In the genomic region with DNA sequence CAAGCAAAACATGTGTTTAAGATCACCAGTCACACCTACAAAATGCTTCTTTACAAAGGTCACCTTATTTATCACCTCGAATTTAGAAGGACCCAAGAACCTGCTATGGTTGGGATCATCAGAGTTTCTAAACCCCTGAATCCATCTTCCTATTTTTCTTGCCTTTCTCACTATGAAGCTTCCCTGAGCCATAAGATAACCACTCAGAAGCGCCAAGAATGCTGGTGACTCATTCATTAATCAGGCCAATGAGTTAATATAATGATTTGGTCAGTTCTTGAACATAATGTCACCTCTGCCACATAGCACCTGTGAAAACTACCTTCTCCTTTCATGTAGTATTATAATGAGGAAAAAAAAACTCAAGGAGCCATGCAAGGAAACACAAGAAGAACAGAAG, we compare ENCODE assay signal across 23 cellular contexts.
DNase-seq lines count a peak whose midpoint lies in the region; ATAC-seq and TF ChIP-seq lines count a peak whose summit lies in the region.
"Had no signal": no experiment of that assay in that cellular context is flagged by ENCODE, and none has a peak within 500 bp of the region (broad histone marks: within the 10 kb centered on the region; RNA-seq: fewer than 3 reads in every experiment).

No MANE protein-coding gene starts in this region.

- H3K4me1 ChIP-seq in naive thymus-derived CD4-positive, alpha-beta T cell (ENCODE audit: control insufficient read depth in 2 of 2, insufficient read depth in 2 of 2, low read length in 2 of 2), result no peaks in the 10 kb centered on the region
- H3K4me1 ChIP-seq: body of pancreas, SJCRH30, thyroid gland had no signal

- no peak overlapping the region for H3K4me3 Mint-ChIP-seq in endothelial cell (ENCODE audit: unreplicated experiment)
- H3K4me3 Mint-ChIP-seq in naive thymus-derived CD4-positive, alpha-beta T cell, result peak overlapping the region in 8 of 10 donors; percentile 6 to 68 (median 48)
- no peak overlapping the region for H3K4me3 Mint-ChIP-seq in HFFc6
- no peak overlapping the region for H3K4me3 Mint-ChIP-seq in stimulated activated naive CD8-positive, alpha-beta T cell treated with anti-CD3 and anti-CD28 coated beads, Interleukin-15, amount 100 ng/mL, for 72 hours
- H3K4me3 Mint-ChIP-seq: activated B cell treated with CpG ODN at 0.5 μM for 24 hours; activated CD8-positive, alpha-beta T cell treated with anti-CD3 and anti-CD28 coated beads for 36 hours; activated naive CD4-positive, alpha-beta T cell treated with anti-CD3 and anti-CD28 coated beads, Interleukin-2, amount 10 ng/mL, durations not matched to agents 7 days and 5 days; stimulated activated effector memory CD8-positive, alpha-beta T cell treated with anti-CD3 and anti-CD28 coated beads, Interleukin-12 subunit alpha, Interleukin-12 subunit beta, amount 100 ng/mL, for 72 hours; T-helper 17 cell had no signal

- H3K27ac ChIP-seq in naive thymus-derived CD4-positive, alpha-beta T cell (ENCODE audit: low read depth, low read length), result no peak overlapping the region
- H3K27ac ChIP-seq: body of pancreas, epithelial cell of prostate, SJCRH30, thyroid gland had no signal

- peak overlapping the region; percentile 17 for H3K27ac Mint-ChIP-seq in endothelial cell (ENCODE audit: unreplicated experiment)
- no peak overlapping the region for H3K27ac Mint-ChIP-seq in naive thymus-derived CD4-positive, alpha-beta T cell
- H3K27ac Mint-ChIP-seq in HFFc6, result no peak overlapping the region
- no peak overlapping the region for H3K27ac Mint-ChIP-seq in stimulated activated naive CD8-positive, alpha-beta T cell treated with anti-CD3 and anti-CD28 coated beads, Interleukin-15, amount 100 ng/mL, for 72 hours
- H3K27ac Mint-ChIP-seq: activated B cell treated with CpG ODN at 0.5 μM for 24 hours; activated CD8-positive, alpha-beta T cell treated with anti-CD3 and anti-CD28 coated beads for 36 hours; activated naive CD4-positive, alpha-beta T cell treated with anti-CD3 and anti-CD28 coated beads, Interleukin-2, amount 10 ng/mL, durations not matched to agents 7 days and 5 days; stimulated activated effector memory CD8-positive, alpha-beta T cell treated with anti-CD3 and anti-CD28 coated beads, Interleukin-12 subunit alpha, Interleukin-12 subunit beta, amount 100 ng/mL, for 72 hours; T-helper 17 cell had no signal

- no peak overlapping the region for H3K4me3 ChIP-seq in naive thymus-derived CD4-positive, alpha-beta T cell (ENCODE audit: low read length)
- H3K4me3 ChIP-seq: body of pancreas, SJCRH30, thyroid gland had no signal

- POLR2A ChIA-PET in naive thymus-derived CD4-positive, alpha-beta T cell (lab: Charles Lee), result no interaction called here

- H3K36me3 Mint-ChIP-seq in endothelial cell (ENCODE audit: low read depth, unreplicated experiment), result no peaks in the 10 kb centered on the region
- H3K36me3 Mint-ChIP-seq in naive thymus-derived CD4-positive, alpha-beta T cell, result peaks cover 0 to 6% (median 0%) of the 10 kb centered on the region in 5 donors
- H3K36me3 Mint-ChIP-seq in HFFc6 (ENCODE audit: low read depth), result no peaks in the 10 kb centered on the region
- H3K36me3 Mint-ChIP-seq: activated naive CD4-positive, alpha-beta T cell treated with anti-CD3 and anti-CD28 coated beads, Interleukin-2, amount 10 ng/mL, durations not matched to agents 7 days and 5 days; stimulated activated effector memory CD8-positive, alpha-beta T cell treated with anti-CD3 and anti-CD28 coated beads, Interleukin-12 subunit alpha, Interleukin-12 subunit beta, amount 100 ng/mL, for 72 hours had no signal

- DNase-seq in M059J (ENCODE audit: low read depth) (peak; percentile 30), endothelial cell (ENCODE audit: low spot score) (no peak), HFFc6 (no peak), posterior vena cava (ENCODE audit: low spot score) (no peak)
- DNase-seq in naive thymus-derived CD4-positive, alpha-beta T cell, result no peak
- no peak for DNase-seq in stimulated activated naive CD8-positive, alpha-beta T cell treated with anti-CD3 and anti-CD28 coated beads, Interleukin-15, amount 100 ng/mL, for 72 hours
- DNase-seq: activated B cell treated with CpG ODN at 0.5 μM for 24 hours; activated CD8-positive, alpha-beta T cell treated with anti-CD3 and anti-CD28 coated beads for 36 hours; activated naive CD4-positive, alpha-beta T cell treated with anti-CD3 and anti-CD28 coated beads, Interleukin-2, amount 10 ng/mL, durations not matched to agents 7 days and 5 days; activated T-cell treated with anti-CD3 and anti-CD28 coated beads, Interleukin-2, amount 50 U/mL, for 1 hour; body of pancreas; COR-L47; GOT3; left colon; NCI-H2227 treated with DMSO at 0.1 percent for 48 hours; SJCRH30; T-helper 17 cell; thyroid gland had no signal

- H3K4me1 Mint-ChIP-seq in endothelial cell (ENCODE audit: unreplicated experiment), result peaks cover 19% of the 10 kb centered on the region
- peaks cover 0 to 14% (median 11%) of the 10 kb centered on the region in 7 donors for H3K4me1 Mint-ChIP-seq in naive thymus-derived CD4-positive, alpha-beta T cell
- H3K4me1 Mint-ChIP-seq in HFFc6 (ENCODE audit: low read depth), result peaks cover 28% of the 10 kb centered on the region
- peaks cover 6% of the 10 kb centered on the region for H3K4me1 Mint-ChIP-seq in stimulated activated naive CD8-positive, alpha-beta T cell treated with anti-CD3 and anti-CD28 coated beads, Interleukin-15, amount 100 ng/mL, for 72 hours
- H3K4me1 Mint-ChIP-seq: activated B cell treated with CpG ODN at 0.5 μM for 24 hours; stimulated activated effector memory CD8-positive, alpha-beta T cell treated with anti-CD3 and anti-CD28 coated beads, Interleukin-12 subunit alpha, Interleukin-12 subunit beta, amount 100 ng/mL, for 72 hours had no signal

- intact Hi-C loops in naive thymus-derived CD4-positive, alpha-beta T cell (cut with micrococcal nuclease), result no loop called here
- intact Hi-C loops in posterior vena cava (cut with DNase I), result no loop called here

- CTCF ChIA-PET in naive thymus-derived CD4-positive, alpha-beta T cell (lab: Charles Lee), result no interaction called here

- no peaks in the 10 kb centered on the region for H3K27me3 ChIP-seq in naive thymus-derived CD4-positive, alpha-beta T cell (ENCODE audit: control insufficient read depth in 2 of 2, insufficient read depth in 2 of 2, low read length in 2 of 2)
- H3K27me3 ChIP-seq: body of pancreas, SJCRH30, thyroid gland had no signal

- no peaks in the 10 kb centered on the region for H3K36me3 ChIP-seq in naive thymus-derived CD4-positive, alpha-beta T cell (ENCODE audit: control insufficient read depth in 2 of 3, insufficient read depth in 3 of 3, low read length in 3 of 3)
- H3K36me3 ChIP-seq: SJCRH30, thyroid gland had no signal

- TF ChIP-seq CTCF in endothelial cell (IDR thresholded peaks at IDR 0.05; ENCODE audit: unreplicated experiment), result no peak
- no peak for TF ChIP-seq CTCF in HFFc6 (IDR thresholded peaks at IDR 0.05)

- no peaks in the 10 kb centered on the region for H3K9me3 Mint-ChIP-seq in endothelial cell (ENCODE audit: unreplicated experiment)
- peaks cover 0 to 15% (median 2%) of the 10 kb centered on the region in 11 donors for H3K9me3 Mint-ChIP-seq in naive thymus-derived CD4-positive, alpha-beta T cell
- no peaks in the 10 kb centered on the region for H3K9me3 Mint-ChIP-seq in HFFc6
- H3K9me3 Mint-ChIP-seq in stimulated activated naive CD8-positive, alpha-beta T cell treated with anti-CD3 and anti-CD28 coated beads, Interleukin-15, amount 100 ng/mL, for 72 hours, result peaks cover 4 to 7% of the 10 kb centered on the region in 2 donors
- H3K9me3 Mint-ChIP-seq: activated naive CD4-positive, alpha-beta T cell treated with anti-CD3 and anti-CD28 coated beads, Interleukin-2, amount 10 ng/mL, durations not matched to agents 7 days and 5 days had no signal

- no peaks in the 10 kb centered on the region for H3K9me3 ChIP-seq in naive thymus-derived CD4-positive, alpha-beta T cell (ENCODE audit: control insufficient read depth in 2 of 3, low read length in 3 of 3)
- H3K9me3 ChIP-seq: body of pancreas, SJCRH30, thyroid gland had no signal

- ATAC-seq in GM19452 (IDR thresholded peaks at IDR 0.05; ENCODE audit: unreplicated experiment), result peak; percentile 9
- no peak for ATAC-seq in naive thymus-derived CD4-positive, alpha-beta T cell
- no peak for ATAC-seq in stimulated activated naive CD8-positive, alpha-beta T cell treated with anti-CD3 and anti-CD28 coated beads, Interleukin-15, amount 100 ng/mL, for 72 hours
- ATAC-seq: body of pancreas, HepG2, sciatic nerve, T-helper 17 cell had no signal

- no peaks in the 10 kb centered on the region for H3K27me3 Mint-ChIP-seq in endothelial cell (ENCODE audit: unreplicated experiment)
- H3K27me3 Mint-ChIP-seq in naive thymus-derived CD4-positive, alpha-beta T cell, result peaks cover 0 to 6% (median 4%) of the 10 kb centered on the region in 5 donors
- H3K27me3 Mint-ChIP-seq in HFFc6 (ENCODE audit: insufficient read depth), result no peaks in the 10 kb centered on the region
- H3K27me3 Mint-ChIP-seq in stimulated activated naive CD8-positive, alpha-beta T cell treated with anti-CD3 and anti-CD28 coated beads, Interleukin-15, amount 100 ng/mL, for 72 hours, result no peaks in the 10 kb centered on the region
- H3K27me3 Mint-ChIP-seq: activated B cell treated with CpG ODN at 0.5 μM for 24 hours; activated CD8-positive, alpha-beta T cell treated with anti-CD3 and anti-CD28 coated beads for 36 hours; activated naive CD4-positive, alpha-beta T cell treated with anti-CD3 and anti-CD28 coated beads, Interleukin-2, amount 10 ng/mL, durations not matched to agents 7 days and 5 days; T-helper 17 cell had no signal

Comparison
In these comparisons a context has a peak if more than half of its experiments do, and no peak if none do; other contexts are left out.
1. H3K4me3 Mint-ChIP-seq: peak in naive thymus-derived CD4-positive, alpha-beta T cell (8 of 10); none in endothelial cell (single experiment), HFFc6 (single experiment) and stimulated activated naive CD8-positive, alpha-beta T cell treated with anti-CD3 and anti-CD28 coated beads, Interleukin-15, amount 100 ng/mL, for 72 hours (0 of 2).